In genomic region chr3:126117212-126117611, GRCh38 we compare ENCODE assay signal across 17 cellular contexts.
"Had no signal": no experiment of that assay in that cellular context is flagged by ENCODE, and none has a peak within 500 bp of the region (broad histone marks: within the 10 kb centered on the region; RNA-seq: fewer than 3 reads in every experiment).

No MANE protein-coding gene starts in this region.

- H3K36me3 Mint-ChIP-seq: naive thymus-derived CD4-positive, alpha-beta T cell; neural progenitor cell; stimulated activated effector memory CD8-positive, alpha-beta T cell treated with anti-CD3 and anti-CD28 coated beads, Interleukin-12 subunit alpha, Interleukin-12 subunit beta, amount 100 ng/mL, for 72 hours had no signal

- ATAC-seq: heart right ventricle; mucosa of descending colon; naive thymus-derived CD4-positive, alpha-beta T cell; stimulated activated effector memory CD8-positive, alpha-beta T cell treated with anti-CD3 and anti-CD28 coated beads, Interleukin-12 subunit alpha, Interleukin-12 subunit beta, amount 100 ng/mL, for 72 hours; upper lobe of right lung had no signal

- DNase-seq: heart right ventricle; mesendoderm; midbrain; naive thymus-derived CD4-positive, alpha-beta T cell; nephron progenitor cell; occipital lobe; stimulated activated CD4-positive, alpha-beta T cell treated with anti-CD3 and anti-CD28 coated beads, Interleukin-12 subunit alpha, Interleukin-12 subunit beta, amount 100 ng/mL, for 4 hours; stimulated activated CD4-positive, alpha-beta T cell treated with anti-CD3 and anti-CD28 coated beads, Interleukin-15, amount 100 ng/mL, for 24 hours; stimulated activated CD4-positive, alpha-beta T cell treated with anti-CD3 and anti-CD28 coated beads, Interleukin-4, amount 100 ng/mL, for 1 hour; stimulated activated naive CD4-positive, alpha-beta T cell; trophoblast cell had no signal

- H3K4me1 Mint-ChIP-seq: naive thymus-derived CD4-positive, alpha-beta T cell; nephron progenitor cell; neural progenitor cell; stimulated activated effector memory CD8-positive, alpha-beta T cell treated with anti-CD3 and anti-CD28 coated beads, Interleukin-12 subunit alpha, Interleukin-12 subunit beta, amount 100 ng/mL, for 72 hours had no signal

- H3K27ac Mint-ChIP-seq: naive thymus-derived CD4-positive, alpha-beta T cell; nephron progenitor cell; neural progenitor cell; progenitor cell of endocrine pancreas; stimulated activated effector memory CD8-positive, alpha-beta T cell treated with anti-CD3 and anti-CD28 coated beads, Interleukin-12 subunit alpha, Interleukin-12 subunit beta, amount 100 ng/mL, for 72 hours; stimulated activated naive CD8-positive, alpha-beta T cell treated with anti-CD3 and anti-CD28 coated beads, Interleukin-15, Interleukin-2, amounts not matched to agents 100 ng/mL and 50 ng/mL, for 24 hours had no signal

- H3K27me3 Mint-ChIP-seq: progenitor cell of endocrine pancreas had no signal

- H3K9me3 Mint-ChIP-seq: naive thymus-derived CD4-positive, alpha-beta T cell; nephron progenitor cell; neural progenitor cell; stimulated activated effector memory CD8-positive, alpha-beta T cell treated with anti-CD3 and anti-CD28 coated beads, Interleukin-12 subunit alpha, Interleukin-12 subunit beta, amount 100 ng/mL, for 72 hours; stimulated activated naive CD8-positive, alpha-beta T cell treated with anti-CD3 and anti-CD28 coated beads, Interleukin-15, Interleukin-2, amounts not matched to agents 100 ng/mL and 50 ng/mL, for 24 hours had no signal

- H3K4me3 Mint-ChIP-seq: naive thymus-derived CD4-positive, alpha-beta T cell; nephron progenitor cell; neural progenitor cell; stimulated activated effector memory CD8-positive, alpha-beta T cell treated with anti-CD3 and anti-CD28 coated beads, Interleukin-12 subunit alpha, Interleukin-12 subunit beta, amount 100 ng/mL, for 72 hours; stimulated activated naive CD8-positive, alpha-beta T cell treated with anti-CD3 and anti-CD28 coated beads, Interleukin-15, Interleukin-2, amounts not matched to agents 100 ng/mL and 50 ng/mL, for 24 hours had no signal
